Comparison of ENCODE assay signal across 21 cellular contexts in the genomic region with DNA sequence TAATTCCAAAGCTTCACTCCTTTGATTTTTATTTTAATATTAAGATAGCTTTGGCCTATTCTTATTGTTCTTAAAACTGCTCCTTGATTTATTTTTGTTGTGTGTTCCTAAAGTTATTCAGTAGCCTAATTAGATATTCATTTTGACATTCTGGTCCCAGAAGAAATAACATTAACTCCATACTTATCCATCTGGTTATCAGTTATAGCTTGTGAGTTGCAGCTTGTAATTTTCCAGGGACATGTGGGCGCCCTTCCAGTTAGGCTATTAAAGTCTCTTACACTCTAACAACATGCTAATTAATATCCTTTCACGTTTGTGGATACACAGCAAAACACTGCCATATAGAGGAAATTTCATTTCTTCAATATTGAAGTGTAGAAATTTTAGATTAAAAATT.
DNase-seq lines count a peak whose midpoint lies in the region; ATAC-seq, FAIRE-seq and TF ChIP-seq lines count a peak whose summit lies in the region.
"Had no signal": no experiment of that assay in that cellular context is flagged by ENCODE, and none has a peak within 500 bp of the region (broad histone marks: within the 10 kb centered on the region; RNA-seq: fewer than 3 reads in every experiment).

No MANE protein-coding gene starts in this region.

- H3K4me1 ChIP-seq in iPS-18a (ENCODE audit: control insufficient read depth, low read depth, low read length) = peaks cover 31% of the 10 kb centered on the region
- H3K4me1 ChIP-seq: HAP-1 had no signal

- no peaks in the 10 kb centered on the region for H3K27me3 Mint-ChIP-seq in stimulated activated naive B cell treated with anti-CD40 and anti-IgM and Interleukin-4, amounts not matched to agents 10 μg/mL and 1 μg/mL and 100 μg/mL, for 72 hours
- H3K27me3 Mint-ChIP-seq in WTC11 (ENCODE audit: low read depth) = no peaks in the 10 kb centered on the region
- H3K27me3 Mint-ChIP-seq: IgD-negative memory B cell had no signal

- POLR2A ChIA-PET in WTC11 (lab: Charles Lee) = no interaction called here

- H3K27me3 ChIP-seq in iPS-18a (ENCODE audit: control insufficient read depth, insufficient read depth, low read length) = no peaks in the 10 kb centered on the region

- peaks cover 2 to 5% of the 10 kb centered on the region in 2 donors for H3K9me3 Mint-ChIP-seq in stimulated activated naive B cell treated with anti-CD40 and anti-IgM and Interleukin-4, amounts not matched to agents 10 μg/mL and 1 μg/mL and 100 μg/mL, for 72 hours
- H3K9me3 Mint-ChIP-seq in WTC11 = peaks cover 8% of the 10 kb centered on the region

- TF ChIP-seq CTCF in D721Med (IDR thresholded peaks at IDR 0.05; ENCODE audit: insufficient read depth, missing control alignments) = peak; percentile 10
- no peak for TF ChIP-seq CTCF in WTC11 (IDR thresholded peaks at IDR 0.05)

- no peaks in the 10 kb centered on the region for H3K36me3 Mint-ChIP-seq in stimulated activated naive B cell treated with anti-CD40 and anti-IgM and Interleukin-4, amounts not matched to agents 10 μg/mL and 1 μg/mL and 100 μg/mL, for 72 hours
- H3K36me3 Mint-ChIP-seq in WTC11 = no peaks in the 10 kb centered on the region
- H3K36me3 Mint-ChIP-seq: IgD-negative memory B cell had no signal

- peak overlapping the region; percentile 73 for H3K27ac ChIP-seq in iPS-18a (ENCODE audit: low read length)

- H3K9me3 ChIP-seq in iPS-18a (ENCODE audit: control insufficient read depth, low read depth, low read length) = no peaks in the 10 kb centered on the region
- H3K9me3 ChIP-seq: HAP-1 had no signal

- no peaks in the 10 kb centered on the region for H3K36me3 ChIP-seq in iPS-18a (ENCODE audit: control insufficient read depth, low read depth, low read length)
- H3K36me3 ChIP-seq: HAP-1 had no signal

- CTCF ChIA-PET in WTC11 (lab: Charles Lee) = interaction anchor here (1.0 kb wide), 1 partner anchor 654 kb away, joined by 3 read pairs; no protein-coding TSS in a partner anchor

- ATAC-seq in stimulated activated naive B cell treated with anti-CD40 and anti-IgM and Interleukin-4, amounts not matched to agents 10 μg/mL and 1 μg/mL and 100 μg/mL, for 72 hours (replicated peaks) = no peak
- no peak for ATAC-seq in WTC11
- ATAC-seq: Panc1 had no signal

- H3K9ac ChIP-seq in iPS-18a (ENCODE audit: low read length) = peak overlapping the region; percentile 26

- H3K4me3 Mint-ChIP-seq in stimulated activated naive B cell treated with anti-CD40 and anti-IgM and Interleukin-4, amounts not matched to agents 10 μg/mL and 1 μg/mL and 100 μg/mL, for 72 hours = no peak overlapping the region
- no peak overlapping the region for H3K4me3 Mint-ChIP-seq in WTC11
- H3K4me3 Mint-ChIP-seq: IgD-negative memory B cell had no signal

- intact Hi-C loops in cardiac septum (cut with DNase I) = no loop called here

- no peaks in the 10 kb centered on the region for H3K4me1 Mint-ChIP-seq in stimulated activated naive B cell treated with anti-CD40 and anti-IgM and Interleukin-4, amounts not matched to agents 10 μg/mL and 1 μg/mL and 100 μg/mL, for 72 hours
- peaks cover 33% of the 10 kb centered on the region for H3K4me1 Mint-ChIP-seq in WTC11
- H3K4me1 Mint-ChIP-seq: IgD-negative memory B cell had no signal

- H3K4me3 ChIP-seq in iPS-18a (ENCODE audit: low read length) = peak overlapping the region; percentile 19
- H3K4me3 ChIP-seq: HAP-1 had no signal

- no peak overlapping the region for H3K27ac Mint-ChIP-seq in stimulated activated naive B cell treated with anti-CD40 and anti-IgM and Interleukin-4, amounts not matched to agents 10 μg/mL and 1 μg/mL and 100 μg/mL, for 72 hours
- H3K27ac Mint-ChIP-seq in WTC11 = no peak overlapping the region
- H3K27ac Mint-ChIP-seq: IgD-negative memory B cell had no signal

- DNase-seq in D721Med (ENCODE audit: insufficient read length, low spot score) (no peak), NCI-H1092 treated with DMSO at 0.1 percent for 48 hours (lab: John Stamatoyannopoulos, UW) (peak; percentile 45), NCI-H524 treated with DMSO at 0.1 percent for 48 hours (lab: John Stamatoyannopoulos, UW) (peak; percentile 66), cardiac septum (ENCODE audit: low spot score) (no peak), WTC11 (ENCODE audit: low spot score) (no peak)
- DNase-seq in stimulated activated naive B cell treated with anti-CD40 and anti-IgM and Interleukin-4, amounts not matched to agents 10 μg/mL and 1 μg/mL and 100 μg/mL, for 72 hours = no peak
- DNase-seq: ACHN, AML-193, COR-L47, DMS53, Kasumi-1, MM.1S, NCI-H1436, NCI-H2081, NCI-H345, T-helper 1 cell had no signal

- no peak for FAIRE-seq in D721Med (lab: Jason Lieb, UNC)
- FAIRE-seq: HTR-8/SVneo had no signal

TF ChIP-seq in WTC11, 78 proteins besides CTCF, POLR2A, EP300 and RAD21 (continues in another document):
- TF ChIP-seq, protein P1, sequence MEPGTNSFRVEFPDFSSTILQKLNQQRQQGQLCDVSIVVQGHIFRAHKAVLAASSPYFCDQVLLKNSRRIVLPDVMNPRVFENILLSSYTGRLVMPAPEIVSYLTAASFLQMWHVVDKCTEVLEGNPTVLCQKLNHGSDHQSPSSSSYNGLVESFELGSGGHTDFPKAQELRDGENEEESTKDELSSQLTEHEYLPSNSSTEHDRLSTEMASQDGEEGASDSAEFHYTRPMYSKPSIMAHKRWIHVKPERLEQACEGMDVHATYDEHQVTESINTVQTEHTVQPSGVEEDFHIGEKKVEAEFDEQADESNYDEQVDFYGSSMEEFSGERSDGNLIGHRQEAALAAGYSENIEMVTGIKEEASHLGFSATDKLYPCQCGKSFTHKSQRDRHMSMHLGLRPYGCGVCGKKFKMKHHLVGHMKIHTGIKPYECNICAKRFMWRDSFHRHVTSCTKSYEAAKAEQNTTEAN (CRISPR knock-in tag; IDR thresholded peaks at IDR 0.05) = no peak
- no peak for TF ChIP-seq ZNF121 (CRISPR knock-in tag; IDR thresholded peaks at IDR 0.05)
- no peak for TF ChIP-seq NR2C2 (CRISPR knock-in tag; IDR thresholded peaks at IDR 0.05)
- TF ChIP-seq NR3C1 (CRISPR knock-in tag; conservative IDR thresholded peaks at IDR 0.05; ENCODE audit: low read depth) = no peak
- no peak for TF ChIP-seq GTF2I (CRISPR knock-in tag; conservative IDR thresholded peaks at IDR 0.05)
- TF ChIP-seq, protein P2, sequence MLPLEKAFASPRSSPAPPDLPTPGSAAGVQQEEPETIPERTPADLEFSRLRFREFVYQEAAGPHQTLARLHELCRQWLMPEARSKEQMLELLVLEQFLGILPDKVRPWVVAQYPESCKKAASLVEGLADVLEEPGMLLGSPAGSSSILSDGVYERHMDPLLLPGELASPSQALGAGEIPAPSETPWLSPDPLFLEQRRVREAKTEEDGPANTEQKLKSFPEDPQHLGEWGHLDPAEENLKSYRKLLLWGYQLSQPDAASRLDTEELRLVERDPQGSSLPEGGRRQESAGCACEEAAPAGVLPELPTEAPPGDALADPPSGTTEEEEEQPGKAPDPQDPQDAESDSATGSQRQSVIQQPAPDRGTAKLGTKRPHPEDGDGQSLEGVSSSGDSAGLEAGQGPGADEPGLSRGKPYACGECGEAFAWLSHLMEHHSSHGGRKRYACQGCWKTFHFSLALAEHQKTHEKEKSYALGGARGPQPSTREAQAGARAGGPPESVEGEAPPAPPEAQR (CRISPR knock-in tag; IDR thresholded peaks at IDR 0.05) = no peak
- TF ChIP-seq FOXK1 (CRISPR knock-in tag; IDR thresholded peaks at IDR 0.05) = no peak
- TF ChIP-seq ZNF423 (CRISPR knock-in tag; IDR thresholded peaks at IDR 0.05) = no peak
- TF ChIP-seq, protein P3, sequence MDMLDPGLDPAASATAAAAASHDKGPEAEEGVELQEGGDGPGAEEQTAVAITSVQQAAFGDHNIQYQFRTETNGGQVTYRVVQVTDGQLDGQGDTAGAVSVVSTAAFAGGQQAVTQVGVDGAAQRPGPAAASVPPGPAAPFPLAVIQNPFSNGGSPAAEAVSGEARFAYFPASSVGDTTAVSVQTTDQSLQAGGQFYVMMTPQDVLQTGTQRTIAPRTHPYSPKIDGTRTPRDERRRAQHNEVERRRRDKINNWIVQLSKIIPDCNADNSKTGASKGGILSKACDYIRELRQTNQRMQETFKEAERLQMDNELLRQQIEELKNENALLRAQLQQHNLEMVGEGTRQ (CRISPR knock-in tag; IDR thresholded peaks at IDR 0.05) = no peak
- TF ChIP-seq RORB (CRISPR knock-in tag; IDR thresholded peaks at IDR 0.05) = no peak
- no peak for TF ChIP-seq ZNF317 (CRISPR knock-in tag; IDR thresholded peaks at IDR 0.05; ENCODE audit: borderline replicate concordance, low read depth)
- no peak for TF ChIP-seq ETV6 (CRISPR knock-in tag; IDR thresholded peaks at IDR 0.05)
- TF ChIP-seq, protein P4, sequence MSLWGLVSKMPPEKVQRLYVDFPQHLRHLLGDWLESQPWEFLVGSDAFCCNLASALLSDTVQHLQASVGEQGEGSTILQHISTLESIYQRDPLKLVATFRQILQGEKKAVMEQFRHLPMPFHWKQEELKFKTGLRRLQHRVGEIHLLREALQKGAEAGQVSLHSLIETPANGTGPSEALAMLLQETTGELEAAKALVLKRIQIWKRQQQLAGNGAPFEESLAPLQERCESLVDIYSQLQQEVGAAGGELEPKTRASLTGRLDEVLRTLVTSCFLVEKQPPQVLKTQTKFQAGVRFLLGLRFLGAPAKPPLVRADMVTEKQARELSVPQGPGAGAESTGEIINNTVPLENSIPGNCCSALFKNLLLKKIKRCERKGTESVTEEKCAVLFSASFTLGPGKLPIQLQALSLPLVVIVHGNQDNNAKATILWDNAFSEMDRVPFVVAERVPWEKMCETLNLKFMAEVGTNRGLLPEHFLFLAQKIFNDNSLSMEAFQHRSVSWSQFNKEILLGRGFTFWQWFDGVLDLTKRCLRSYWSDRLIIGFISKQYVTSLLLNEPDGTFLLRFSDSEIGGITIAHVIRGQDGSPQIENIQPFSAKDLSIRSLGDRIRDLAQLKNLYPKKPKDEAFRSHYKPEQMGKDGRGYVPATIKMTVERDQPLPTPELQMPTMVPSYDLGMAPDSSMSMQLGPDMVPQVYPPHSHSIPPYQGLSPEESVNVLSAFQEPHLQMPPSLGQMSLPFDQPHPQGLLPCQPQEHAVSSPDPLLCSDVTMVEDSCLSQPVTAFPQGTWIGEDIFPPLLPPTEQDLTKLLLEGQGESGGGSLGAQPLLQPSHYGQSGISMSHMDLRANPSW (CRISPR knock-in tag; conservative IDR thresholded peaks at IDR 0.05; ENCODE audit: low read depth) = no peak
- no peak for TF ChIP-seq ELF4 (CRISPR knock-in tag; IDR thresholded peaks at IDR 0.05; ENCODE audit: low read depth)
- TF ChIP-seq MXD4 (CRISPR knock-in tag; IDR thresholded peaks at IDR 0.05; ENCODE audit: borderline replicate concordance) = no peak
- no peak for TF ChIP-seq NFYB (CRISPR knock-in tag; conservative IDR thresholded peaks at IDR 0.05; ENCODE audit: low read depth)

Comparison
In these comparisons a context has a peak if more than half of its experiments do, and no peak if none do; other contexts are left out.
1. DNase-seq: peak in NCI-H1092 treated with DMSO at 0.1 percent for 48 hours (single experiment) and NCI-H524 treated with DMSO at 0.1 percent for 48 hours (single experiment); none in D721Med (single experiment), cardiac septum (single experiment), stimulated activated naive B cell treated with anti-CD40 and anti-IgM and Interleukin-4, amounts not matched to agents 10 μg/mL and 1 μg/mL and 100 μg/mL, for 72 hours (single experiment) and WTC11 (single experiment).